In genomic region chr9:137618105-137619067, GRCh38 we compare ENCODE assay signal across 8 cellular contexts. TPM values are rescaled to one million over a fixed set of nuclear protein-coding genes. Genes with fewer than 3 reads are reported as not detected.
A peak's percentile ranks its signal among the peaks of the same experiment; 100 is the strongest.
DNase-seq lines count a peak whose midpoint lies in the region; ATAC-seq, FAIRE-seq and TF ChIP-seq lines count a peak whose summit lies in the region.

Gene EHMT1 (plus strand): TSS chr9:137619005. CDS start chr9:137619029, 24 bp downstream.

- CTCF ChIA-PET in A673 (lab: Charles Lee) = interaction anchor here (0.6 kb wide), 1 partner anchor 9 kb away, joined by 6 read pairs; no protein-coding TSS in a partner anchor

- H3K36me3 ChIP-seq in A673 (ENCODE audit: insufficient read depth, low read length, poor library complexity, severe bottlenecking) (peaks cover 29% of the 10 kb centered on the region), kidney (ENCODE audit: control insufficient read depth in 1 of 2, insufficient read depth in 2 of 2, low read length in 2 of 2) (peaks cover 0 to 4% of the 10 kb centered on the region in 2 donors)

- FAIRE-seq in kidney (lab: Jason Lieb, UNC) = no peak

- peaks cover 6% of the 10 kb centered on the region for H3K4me1 ChIP-seq in A673 (ENCODE audit: insufficient read depth, low read length, poor library complexity, severe bottlenecking)
- peaks cover 22 to 24% of the 10 kb centered on the region in 2 donors for H3K4me1 ChIP-seq in kidney (ENCODE audit: control insufficient read depth in 1 of 2, insufficient read depth in 1 of 2, low read depth in 1 of 2, low read length in 2 of 2)

- H3K9me3 ChIP-seq in A673 (ENCODE audit: low read depth, low read length, poor library complexity, severe bottlenecking) (no peaks in the 10 kb centered on the region), kidney (ENCODE audit: control insufficient read depth in 1 of 2, low read length in 2 of 2) (no peaks in the 10 kb centered on the region)

- TSS peak; percentile 74 for BruUV-seq in A673 (replicated peaks; lab: Mats Ljungman, UMichigan)

- ATAC-seq in GM18867 (IDR thresholded peaks at IDR 0.05; ENCODE audit: unreplicated experiment) (peak; percentile 74), HG03095 (IDR thresholded peaks at IDR 0.05; ENCODE audit: unreplicated experiment) (peak; percentile 46)

- TF ChIP-seq CTCF in A673 (conservative IDR thresholded peaks at IDR 0.05; ENCODE audit: low read depth, low read length) = no peak
- no peak for TF ChIP-seq CTCF in kidney (IDR thresholded peaks at IDR 0.05; ENCODE audit: borderline replicate concordance, extremely low read depth, insufficient read depth)

- intact Hi-C loops in A673 (cut with micrococcal nuclease; ENCODE audit: unreplicated experiment) = no loop called here
- intact Hi-C loops in kidney (cut with DNase I) = no loop called here

- H3K4me3 ChIP-seq in A673 (ENCODE audit: low read depth, low read length, poor library complexity, severe bottlenecking) = peak within 1 kb of the TSS; percentile 99
- H3K4me3 ChIP-seq in kidney (ENCODE audit: low read length in 2 of 2) = peak within 1 kb of the TSS; percentile 86 to 94

- peak within 1 kb of the TSS; percentile 80 to 87 for H3K9ac ChIP-seq in kidney (ENCODE audit: low read length in 2 of 2)

- POLR2A ChIA-PET in A673 (lab: Charles Lee; ENCODE audit: low non-redundant PET) = interaction anchor here (0.6 kb wide), 1 partner anchor 62 kb away, joined by 3 read pairs; no protein-coding TSS in a partner anchor

- peak within 1 kb of the TSS; percentile 92 for H3K27ac ChIP-seq in A673 (ENCODE audit: low read depth, low read length, poor library complexity, severe bottlenecking)
- H3K27ac ChIP-seq in kidney (ENCODE audit: low read depth in 2 of 2, low read length in 2 of 2) = peak within 1 kb of the TSS; percentile 85 to 90

- no peaks in the 10 kb centered on the region for H3K27me3 ChIP-seq in A673 (replicated peaks; ENCODE audit: insufficient read depth, low read depth, low read length, poor library complexity)

- peak; percentile 92 for DNase-seq in A673 (ENCODE audit: low spot score)
- DNase-seq in NCI-H345 (lab: John Stamatoyannopoulos, UW) = peak; percentile 91
- DNase-seq in activated CD4-positive, CD25-positive, alpha-beta regulatory T cell treated with anti-CD3 and anti-CD28 coated beads, Interleukin-2, amount 50 U/mL, for 16 hours (ENCODE audit: low read depth, low spot score) = peak; percentile 82
- DNase-seq in central memory CD4-positive, alpha-beta T cell = peak; percentile 93
- DNase-seq in kidney = peak; percentile 96
- peak; percentile 89 to 92 for DNase-seq in stimulated activated CD4-positive, alpha-beta T cell treated with anti-CD3 and anti-CD28 coated beads, Interleukin-15, amount 100 ng/mL, for 1 hour (ENCODE audit: low read depth in 1 of 2, low spot score in 1 of 2)

RNA-seq across cellular contexts. Expression of gene EHMT1, which starts in this region (rescaled TPM):
- total RNA-seq in A673 (2021) (115 and 124 TPM in 2 replicates), kidney (92.9 TPM)
- 15.8 TPM for polyA plus RNA-seq in kidney (ENCODE audit: insufficient read depth, low read depth, low replicate concordance)

Comparison
In these comparisons a context has a peak if more than half of its experiments do, and no peak if none do; other contexts are left out.
1. Peak in every context shown above with its lines: DNase-seq, ATAC-seq, H3K4me3 ChIP-seq and H3K27ac ChIP-seq.